In genomic region chr4:23889814-23890269, GRCh38 we compare ENCODE assay signal across 8 cellular contexts. TPM values are rescaled to one million over a fixed set of nuclear protein-coding genes. Genes with fewer than 3 reads are reported as not detected.
A peak's percentile ranks its signal among the peaks of the same experiment; 100 is the strongest.
DNase-seq lines count a peak whose midpoint lies in the region; ATAC-seq, FAIRE-seq and TF ChIP-seq lines count a peak whose summit lies in the region.

TSS of gene PPARGC1A (minus strand) at chr4:23890047. CDS start at chr4:23889957, 90 bp downstream.

- H3K9ac ChIP-seq in keratinocyte (ENCODE audit: control insufficient read depth, extremely low read depth, insufficient read depth, low read length): no peak within 1 kb of the TSS

- no peaks in the 10 kb centered on the region for H3K79me2 ChIP-seq in keratinocyte (ENCODE audit: control insufficient read depth, insufficient read depth, low read length)

- DNase-seq in activated naive CD4-positive, alpha-beta T cell treated with Interleukin-2 at 50 U/mL for 16 hours: no peak
- DNase-seq in NCI-H2107 treated with DMSO at 0.1 percent for 48 hours (lab: John Stamatoyannopoulos, UW; ENCODE audit: unreplicated experiment): peak; percentile 60
- DNase-seq in bronchial epithelial cell (ENCODE audit: low read depth): no peak
- peak; percentile 1 for DNase-seq in keratinocyte (ENCODE audit: low read depth, low spot score)
- peak; percentile 90 for DNase-seq in small intestine

- H3K27ac Mint-ChIP-seq in activated naive CD4-positive, alpha-beta T cell treated with anti-CD3 and anti-CD28 coated beads, Interleukin-2, amount 50 U/mL, for 24 hours: no peak within 1 kb of the TSS

- H3K36me3 Mint-ChIP-seq in activated naive CD4-positive, alpha-beta T cell treated with anti-CD3 and anti-CD28 coated beads, Interleukin-2, amount 50 U/mL, for 24 hours: no peaks in the 10 kb centered on the region

- no peak for FAIRE-seq in bronchial epithelial cell (lab: Jason Lieb, UNC)
- no peak for FAIRE-seq in keratinocyte (lab: Jason Lieb, UNC)
- FAIRE-seq in small intestine (lab: Jason Lieb, UNC): no peak

- peaks cover 26% of the 10 kb centered on the region for H3K4me1 ChIP-seq in keratinocyte (ENCODE audit: control insufficient read depth, extremely low read depth, insufficient read depth, low read length)
- H3K4me1 ChIP-seq in small intestine (ENCODE audit: control insufficient read depth in 2 of 2, insufficient read depth in 1 of 2, low read depth in 1 of 2, low read length in 1 of 2): peaks cover 0 to 2% of the 10 kb centered on the region in 2 donors

- WGBS in small intestine, 3 donors: 1 to 2% (median 1%) methylated on average over 9 of the region's 9 CpGs

- H3K4me3 Mint-ChIP-seq in activated naive CD4-positive, alpha-beta T cell treated with anti-CD3 and anti-CD28 coated beads, Interleukin-2, amount 50 U/mL, for 24 hours: peak within 1 kb of the TSS; percentile 35

- dilution Hi-C loops in keratinocyte (cut with MboI; ENCODE audit: extremely low pct_ligation_motif_present, low sequenced_read_pairs): no loop called here

- no peaks in the 10 kb centered on the region for H3K9me3 ChIP-seq in keratinocyte (ENCODE audit: control insufficient read depth, low read depth, low read length)
- no peaks in the 10 kb centered on the region for H3K9me3 ChIP-seq in small intestine (ENCODE audit: control insufficient read depth, low read depth)

- H3K9me1 ChIP-seq in keratinocyte (ENCODE audit: control insufficient read depth, extremely low read depth, insufficient read depth, low read length): no peaks in the 10 kb centered on the region

- H3K4me2 ChIP-seq in keratinocyte (ENCODE audit: control insufficient read depth, extremely low read depth, insufficient read depth, low read depth, low read length): peak within 1 kb of the TSS; percentile 65

- TF ChIP-seq CTCF in bronchial epithelial cell (IDR thresholded peaks at IDR 0.05; ENCODE audit: insufficient read depth, low read length, severe bottlenecking): no peak
- TF ChIP-seq CTCF in keratinocyte (optimal IDR thresholded peaks at IDR 0.05 in 1 of 3, IDR thresholded peaks at IDR 0.05 in 1 of 3, conservative IDR thresholded peaks at IDR 0.05 in 1 of 3; ENCODE audit: extremely low read depth in 1 of 3, insufficient read depth in 2 of 3, low read length in 3 of 3): no peak

- H3K9me3 Mint-ChIP-seq in activated naive CD4-positive, alpha-beta T cell treated with anti-CD3 and anti-CD28 coated beads, Interleukin-2, amount 50 U/mL, for 24 hours: peaks cover 16% of the 10 kb centered on the region

- no peaks in the 10 kb centered on the region for H3K36me3 ChIP-seq in bronchial epithelial cell (ENCODE audit: control insufficient read depth, insufficient read depth, low read length)
- no peaks in the 10 kb centered on the region for H3K36me3 ChIP-seq in keratinocyte (ENCODE audit: control insufficient read depth in 2 of 2, extremely low read depth in 1 of 2, insufficient read depth in 2 of 2, low read length in 2 of 2)
- no peaks in the 10 kb centered on the region for H3K36me3 ChIP-seq in small intestine (ENCODE audit: control insufficient read depth in 2 of 2, insufficient read depth in 2 of 2, low read length in 2 of 2)

- H4K20me1 ChIP-seq in keratinocyte (ENCODE audit: control insufficient read depth, extremely low read depth, insufficient read depth, low read length): no peaks in the 10 kb centered on the region

- ATAC-seq in GM21423 (IDR thresholded peaks at IDR 0.05; ENCODE audit: unreplicated experiment) (no peak), HG03457 (IDR thresholded peaks at IDR 0.05; ENCODE audit: unreplicated experiment) (no peak)

- H3K27me3 Mint-ChIP-seq in activated naive CD4-positive, alpha-beta T cell treated with anti-CD3 and anti-CD28 coated beads, Interleukin-2, amount 50 U/mL, for 24 hours: peaks cover 19% of the 10 kb centered on the region

- H2AFZ ChIP-seq in keratinocyte (ENCODE audit: control insufficient read depth, low read length): peak within 1 kb of the TSS; percentile 86

- H3K27me3 ChIP-seq in bronchial epithelial cell (ENCODE audit: control insufficient read depth, insufficient read depth, low read length): peaks cover 4% of the 10 kb centered on the region
- H3K27me3 ChIP-seq in keratinocyte (ENCODE audit: control insufficient read depth, extremely low read depth, insufficient read depth, low read length): no peaks in the 10 kb centered on the region
- no peaks in the 10 kb centered on the region for H3K27me3 ChIP-seq in small intestine (ENCODE audit: control insufficient read depth in 2 of 2, insufficient read depth in 2 of 2, low read length in 2 of 2)

- H3K27ac ChIP-seq in keratinocyte (ENCODE audit: control insufficient read depth, insufficient read depth, low read length) (no peak within 1 kb of the TSS), small intestine (ENCODE audit: low read depth in 1 of 2, low read length in 1 of 2) (peak within 1 kb of the TSS; percentile 45 to 63)

- peak within 1 kb of the TSS; percentile 29 for H3K4me3 ChIP-seq in bronchial epithelial cell (ENCODE audit: low read depth, low read length)
- peak within 1 kb of the TSS; percentile 3 to 49 (median 37) for H3K4me3 ChIP-seq in keratinocyte (ENCODE audit: control insufficient read depth in 2 of 3, extremely low read depth in 1 of 3, insufficient read depth in 2 of 3, low read depth in 1 of 3, low read length in 3 of 3)
- peak within 1 kb of the TSS; percentile 14 to 65 for H3K4me3 ChIP-seq in small intestine (ENCODE audit: low read depth in 1 of 2, low read length in 2 of 2)

- peaks cover 17% of the 10 kb centered on the region for H3K4me1 Mint-ChIP-seq in activated naive CD4-positive, alpha-beta T cell treated with anti-CD3 and anti-CD28 coated beads, Interleukin-2, amount 50 U/mL, for 24 hours

RNA-seq across cellular contexts. Expression of gene PPARGC1A, which starts in this region (rescaled TPM):
- total RNA-seq in bronchial epithelial cell: 1.6 and 8.7 TPM in 2 replicates
- polyA plus RNA-seq in keratinocyte (0.08 to 0.18 TPM (median 0.14 TPM) in 3 replicates), small intestine (1 to 10 TPM; 2.6 to 8.1 (median 5.4) TPM)
- polyA plus RNA-seq in keratinocyte (2011; ENCODE audit: low read depth): 0.04 TPM
- 0.04 TPM in 2 replicates for polyA plus RNA-seq in keratinocyte (2011; cell fraction: cytosol; rRNA removed)
- polyA plus RNA-seq in keratinocyte (2011; cell fraction: nucleus; rRNA removed): 0.03 and 0.24 TPM in 2 replicates
- 0.08 and 0.18 TPM in 2 replicates for polyA plus RNA-seq in keratinocyte (2012; ENCODE audit: low replicate concordance)
- 0.03 to 0.77 TPM in 2 of 3 replicates, not detected in the other for polyA minus RNA-seq in keratinocyte
- polyA minus RNA-seq in keratinocyte (2011; cell fraction: cytosol; rRNA and poly(A)+ RNA removed): not detected
- polyA minus RNA-seq in keratinocyte (2011; cell fraction: nucleus; rRNA and poly(A)+ RNA removed): 0.16 and 0.21 TPM in 2 replicates

Comparison
In these comparisons a context has a peak if more than half of its experiments do, and no peak if none do; other contexts are left out.
1. Peak in DNase-seq, H3K4me3 ChIP-seq and H3K4me2 ChIP-seq in keratinocyte; RNA of the gene not detected or under 1 TPM.
2. DNase-seq: peak in NCI-H2107 treated with DMSO at 0.1 percent for 48 hours (single experiment) and small intestine (single experiment); none in activated naive CD4-positive, alpha-beta T cell treated with Interleukin-2 at 50 U/mL for 16 hours (single experiment) and bronchial epithelial cell (single experiment).
3. Peak in every context shown above with its lines, with median percentiles within 50 percentile points of each other: H3K4me3 ChIP-seq.